Comparison of ENCODE assay signal across 10 cellular contexts in the genomic region with DNA sequence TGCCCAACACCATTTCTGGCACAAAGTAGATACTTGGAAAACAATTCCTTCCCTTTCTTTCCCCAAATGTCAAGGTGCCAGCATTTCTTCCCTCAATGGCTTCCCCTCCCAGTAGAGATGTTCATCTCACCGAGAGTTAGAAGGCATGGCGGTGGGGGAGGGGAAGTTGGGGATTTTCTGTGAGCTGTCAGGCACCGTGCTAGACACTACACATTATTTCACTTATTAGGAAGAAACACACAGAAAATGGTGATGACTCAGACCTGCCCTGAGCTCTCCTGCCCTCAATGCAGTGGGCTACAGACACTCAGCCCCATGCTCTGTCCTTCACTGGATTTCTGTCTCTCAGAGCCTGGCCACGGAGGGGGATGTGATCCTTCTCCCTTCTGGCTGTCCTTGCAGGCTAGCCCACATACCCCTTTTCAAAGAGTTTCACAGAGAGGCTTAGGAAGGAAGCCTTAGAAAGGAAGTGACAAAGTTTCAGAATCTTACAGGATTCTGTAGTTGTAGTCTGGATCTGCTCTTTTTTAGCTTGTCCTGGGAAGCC. TPM values are rescaled to one million over a fixed set of nuclear protein-coding genes. Genes with fewer than 3 reads are reported as not detected.
DNase-seq lines count a peak whose midpoint lies in the region; ATAC-seq and TF ChIP-seq lines count a peak whose summit lies in the region.
"Had no signal": no experiment of that assay in that cellular context is flagged by ENCODE, and none has a peak within 500 bp of the region (broad histone marks: within the 10 kb centered on the region; RNA-seq: fewer than 3 reads in every experiment).

No MANE protein-coding gene starts in this region.

- CTCF ChIA-PET in MCF 10A (lab: Yijun Ruan, JAX), result interaction anchor here (0.9 kb wide), 1 partner anchor 77 kb away, joined by 3 read pairs; no protein-coding TSS in a partner anchor

- H3K4me1 Mint-ChIP-seq in MCF 10A (ENCODE audit: insufficient read depth, unreplicated experiment), result peaks cover 15% of the 10 kb centered on the region
- H3K4me1 Mint-ChIP-seq in activated T-cell treated with anti-CD3 and anti-CD28 coated beads, Interleukin-2, amount 50 U/mL, for 24 hours (ENCODE audit: low read depth), result peaks cover 71% of the 10 kb centered on the region
- H3K4me1 Mint-ChIP-seq in stimulated activated naive CD8-positive, alpha-beta T cell treated with anti-CD3 and anti-CD28 coated beads, Interleukin-15, amount 100 ng/mL, for 72 hours, result peaks cover 83% of the 10 kb centered on the region

- H3K36me3 ChIP-seq in breast epithelium (no peaks in the 10 kb centered on the region), Karpas-422 (ENCODE audit: insufficient read depth, low read length) (no peaks in the 10 kb centered on the region)

- H3K4me2 ChIP-seq in Karpas-422 (ENCODE audit: low read depth, low read length, poor library complexity, severe bottlenecking), result no peak overlapping the region

- no peaks in the 10 kb centered on the region for H3K9me3 Mint-ChIP-seq in MCF 10A (ENCODE audit: unreplicated experiment)
- no peaks in the 10 kb centered on the region for H3K9me3 Mint-ChIP-seq in activated T-cell treated with anti-CD3 and anti-CD28 coated beads, Interleukin-2, amount 50 U/mL, for 24 hours
- peaks cover 4 to 7% of the 10 kb centered on the region in 2 donors for H3K9me3 Mint-ChIP-seq in stimulated activated naive CD8-positive, alpha-beta T cell treated with anti-CD3 and anti-CD28 coated beads, Interleukin-15, amount 100 ng/mL, for 72 hours

- H3K27me3 ChIP-seq in breast epithelium (no peaks in the 10 kb centered on the region), Karpas-422 (ENCODE audit: low read length) (no peaks in the 10 kb centered on the region)

- no peaks in the 10 kb centered on the region for H3K9me2 ChIP-seq in Karpas-422 (replicated peaks; ENCODE audit: insufficient read depth, low read length)

- POLR2A ChIA-PET in MCF 10A (lab: Yijun Ruan, JAX), result interaction anchor here (0.8 to 1.0 kb wide), 2 partner anchors 9 to 15 kb away, joined by 3 to 4 read pairs; no protein-coding TSS in a partner anchor

- no peaks in the 10 kb centered on the region for H3K36me3 Mint-ChIP-seq in MCF 10A (ENCODE audit: insufficient read depth, unreplicated experiment)
- H3K36me3 Mint-ChIP-seq in activated T-cell treated with anti-CD3 and anti-CD28 coated beads, Interleukin-2, amount 50 U/mL, for 24 hours (ENCODE audit: low read depth), result no peaks in the 10 kb centered on the region

- no peak overlapping the region for H3K4me3 ChIP-seq in breast epithelium
- no peak overlapping the region for H3K4me3 ChIP-seq in Karpas-422 (ENCODE audit: low read length)

- H3K27ac ChIP-seq in breast epithelium (no peak overlapping the region), Karpas-422 (ENCODE audit: low read length) (no peak overlapping the region)

- no peak overlapping the region for H3K9ac ChIP-seq in Karpas-422 (ENCODE audit: low read length)

- H2AFZ ChIP-seq in Karpas-422 (ENCODE audit: low read length), result no peak overlapping the region

- peaks cover 0 to 4% of the 10 kb centered on the region in 2 donors for H3K9me3 ChIP-seq in breast epithelium
- no peaks in the 10 kb centered on the region for H3K9me3 ChIP-seq in Karpas-422 (ENCODE audit: low read length)

- H3K27me3 Mint-ChIP-seq in MCF 10A (ENCODE audit: insufficient read depth, unreplicated experiment), result no peaks in the 10 kb centered on the region
- H3K27me3 Mint-ChIP-seq in activated T-cell treated with anti-CD3 and anti-CD28 coated beads, Interleukin-2, amount 50 U/mL, for 24 hours, result no peaks in the 10 kb centered on the region
- no peaks in the 10 kb centered on the region for H3K27me3 Mint-ChIP-seq in stimulated activated naive CD8-positive, alpha-beta T cell treated with anti-CD3 and anti-CD28 coated beads, Interleukin-15, amount 100 ng/mL, for 72 hours

- no peak for TF ChIP-seq POLR2A in breast epithelium (IDR thresholded peaks at IDR 0.05)

- no peaks in the 10 kb centered on the region for H4K20me1 ChIP-seq in Karpas-422 (ENCODE audit: insufficient read depth, low read depth, low read length)

- DNase-seq in MCF 10A (ENCODE audit: unreplicated experiment) (peak; percentile 76), breast epithelium (ENCODE audit: low spot score in 2 of 2) (no peak), kidney glomerular epithelial cell (lab: John Stamatoyannopoulos, UW) (peak; percentile 18), Karpas-422 (no peak), ureter (ENCODE audit: low spot score) (no peak)
- DNase-seq in activated T-cell treated with anti-CD3 and anti-CD28 coated beads, Interleukin-2, amount 50 U/mL, for 24 hours, result peak; percentile 71
- DNase-seq in stimulated activated naive CD8-positive, alpha-beta T cell treated with anti-CD3 and anti-CD28 coated beads, Interleukin-15, amount 100 ng/mL, for 72 hours, result peak; percentile 49 to 65
- DNase-seq: nucleus accumbens had no signal

- TF ChIP-seq CTCF in MCF 10A (IDR thresholded peaks at IDR 0.05; ENCODE audit: unreplicated experiment) (no peak), breast epithelium (IDR thresholded peaks at IDR 0.05) (no peak)

- H3K4me3 Mint-ChIP-seq in MCF 10A (ENCODE audit: unreplicated experiment), result no peak overlapping the region
- peak overlapping the region; percentile 35 for H3K4me3 Mint-ChIP-seq in activated T-cell treated with anti-CD3 and anti-CD28 coated beads, Interleukin-2, amount 50 U/mL, for 24 hours
- H3K4me3 Mint-ChIP-seq in stimulated activated naive CD8-positive, alpha-beta T cell treated with anti-CD3 and anti-CD28 coated beads, Interleukin-15, amount 100 ng/mL, for 72 hours, result peak overlapping the region; percentile 53 to 74

- intact Hi-C loops in MCF 10A (cut with micrococcal nuclease), result no loop called here
- intact Hi-C loops in breast epithelium (cut with DNase I; ENCODE audit: low total_unique reads), result loop anchor here (2.0 kb wide), 1 partner anchor 63 kb away; no protein-coding TSS in a partner anchor

- no peaks in the 10 kb centered on the region for H3K4me1 ChIP-seq in breast epithelium
- no peaks in the 10 kb centered on the region for H3K4me1 ChIP-seq in Karpas-422 (ENCODE audit: low read length)

- H3K27ac Mint-ChIP-seq in MCF 10A (ENCODE audit: low read depth, unreplicated experiment), result no peak overlapping the region
- H3K27ac Mint-ChIP-seq in activated T-cell treated with anti-CD3 and anti-CD28 coated beads, Interleukin-2, amount 50 U/mL, for 24 hours, result peak overlapping the region; percentile 75
- peak overlapping the region; percentile 78 to 97 for H3K27ac Mint-ChIP-seq in stimulated activated naive CD8-positive, alpha-beta T cell treated with anti-CD3 and anti-CD28 coated beads, Interleukin-15, amount 100 ng/mL, for 72 hours

- no TSS peak for BruUV-seq in MCF 10A (replicated peaks; lab: Mats Ljungman, UMichigan)

- H3K79me2 ChIP-seq in Karpas-422 (ENCODE audit: low read length), result no peaks in the 10 kb centered on the region

- ATAC-seq in stimulated activated naive CD8-positive, alpha-beta T cell treated with anti-CD3 and anti-CD28 coated beads, Interleukin-15, amount 100 ng/mL, for 72 hours, result peak; percentile 65
- ATAC-seq in HG02973 (IDR thresholded peaks at IDR 0.05; ENCODE audit: unreplicated experiment), result no peak

RNA-seq across cellular contexts. Expression of gene CCL5, which starts 12.0 kb away (rescaled TPM):
- not detected in 2 replicates for total RNA-seq in MCF 10A (2022)
- total RNA-seq in breast epithelium, result 1 to 10 TPM; 3.5 to 7.6 (median 4.6) TPM
- not detected in 2 replicates for total RNA-seq in Karpas-422 (2014; rRNA removed; shearing (Covaris generic); ENCODE audit: low replicate concordance)
- 12.1 TPM for total RNA-seq in ureter
- total RNA-seq: temporal lobe had no signal

RNA-seq across cellular contexts. Expression of gene HEATR9, which starts 23.5 kb away (rescaled TPM):
- total RNA-seq in MCF 10A (2022) (not detected in 2 replicates), breast epithelium (under 1 TPM in 1 of 3 donors, not detected in 2; 0.16 TPM), ureter (0.21 TPM)
- not detected in 2 replicates for total RNA-seq in Karpas-422 (2014; rRNA removed; shearing (Covaris generic); ENCODE audit: low replicate concordance)
- total RNA-seq: temporal lobe had no signal

RNA-seq across cellular contexts. Expression of gene RDM1, which starts 38.4 kb away (rescaled TPM):
- total RNA-seq in MCF 10A (2022) (0.44 and 2.6 TPM in 2 replicates), breast epithelium (not detected), ureter (1.1 TPM)
- total RNA-seq in Karpas-422 (2014; rRNA removed; shearing (Covaris generic); ENCODE audit: low replicate concordance), result 9.7 and 11.0 TPM in 2 replicates

RNA-seq across cellular contexts. Expression of gene LYZL6, which starts 51.3 kb away (rescaled TPM):
- not detected in 2 replicates for total RNA-seq in MCF 10A (2022)
- total RNA-seq in breast epithelium, result not detected
- not detected in 2 replicates for total RNA-seq in Karpas-422 (2014; rRNA removed; shearing (Covaris generic); ENCODE audit: low replicate concordance)
- not detected for total RNA-seq in ureter
- total RNA-seq: temporal lobe had no signal

Comparison
In these comparisons a context has a peak if more than half of its experiments do, and no peak if none do; other contexts are left out.
1. DNase-seq: peak in MCF 10A (single experiment), activated T-cell treated with anti-CD3 and anti-CD28 coated beads, Interleukin-2, amount 50 U/mL, for 24 hours (single experiment), kidney glomerular epithelial cell (single experiment) and stimulated activated naive CD8-positive, alpha-beta T cell treated with anti-CD3 and anti-CD28 coated beads, Interleukin-15, amount 100 ng/mL, for 72 hours (2 of 2); none in breast epithelium (0 of 2), Karpas-422 (single experiment) and ureter (single experiment).